ENCODE assay signal across 18 cellular contexts in the genomic region with DNA sequence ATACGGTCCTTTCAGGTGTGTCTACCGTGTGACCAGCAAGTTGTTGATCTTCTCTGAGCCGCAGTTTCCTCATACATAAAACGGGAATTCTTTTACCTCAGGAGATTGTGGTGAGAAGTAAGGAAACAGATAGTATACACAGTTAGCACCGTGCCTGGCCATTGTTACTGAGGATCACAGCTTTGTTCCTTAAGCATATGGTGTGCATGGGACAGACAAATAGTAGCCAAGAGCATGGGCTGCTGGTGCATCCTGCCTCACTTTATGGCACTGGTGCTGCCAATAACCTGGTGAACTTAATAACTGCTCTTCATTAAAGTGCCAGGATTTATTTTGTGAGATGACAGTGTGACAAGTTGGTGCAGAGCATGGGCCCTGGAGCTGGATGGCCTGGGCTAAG.
DNase-seq lines count a peak whose midpoint lies in the region; ATAC-seq, FAIRE-seq and TF ChIP-seq lines count a peak whose summit lies in the region.
"Had no signal": no experiment of that assay in that cellular context is flagged by ENCODE, and none has a peak within 500 bp of the region (broad histone marks: within the 10 kb centered on the region; RNA-seq: fewer than 3 reads in every experiment).

No MANE protein-coding gene starts in this region.

- TF ChIP-seq EP300 in HepG2 (IDR thresholded peaks at IDR 0.05; ENCODE audit: low read depth in 2 of 2, low read length in 2 of 2) = no peak
- TF ChIP-seq EP300 in HepG2 (CRISPR knock-in tag; IDR thresholded peaks at IDR 0.05; ENCODE audit: borderline replicate concordance) = no peak
- TF ChIP-seq EP300 in K562 (IDR thresholded peaks at IDR 0.05; ENCODE audit: low read length) = no peak

- BruUV-seq in HepG2 (replicated peaks; lab: Mats Ljungman, UMichigan) (no TSS peak), K562 (replicated peaks; lab: Mats Ljungman, UMichigan) (no TSS peak)

- no peaks in the 10 kb centered on the region for H3K9me1 ChIP-seq in K562 (ENCODE audit: control insufficient read depth, insufficient read depth, low read length)

- H3K4me1 ChIP-seq in HepG2 (ENCODE audit: insufficient read depth, low read length) (peaks cover 12% of the 10 kb centered on the region), right lobe of liver (no peaks in the 10 kb centered on the region), K562 (replicated peaks in 1 of 2; ENCODE audit: control insufficient read depth in 2 of 2, insufficient read depth in 2 of 2, low read length in 2 of 2) (peaks cover 0 to 29% of the 10 kb centered on the region in 2 experiments; a peak in 2 of 5 replicates), neural progenitor cell (peaks cover 6% of the 10 kb centered on the region)
- H3K4me1 ChIP-seq: HAP-1 had no signal

- H3K27ac ChIP-seq in HepG2 (ENCODE audit: extremely low read length, insufficient read depth, low read length) (no peak overlapping the region), right lobe of liver (no peak overlapping the region), K562 (ENCODE audit: extremely low read depth, low read depth, low read length) (no peak overlapping the region), neural progenitor cell (no peak overlapping the region)
- H3K27ac ChIP-seq: GM23248, PC-9 had no signal

- H3K4me3 ChIP-seq in HepG2 (replicated peaks in 1 of 3; ENCODE audit: insufficient read depth in 1 of 3, low read depth in 2 of 3, low read length in 3 of 3) (no peak overlapping the region), right lobe of liver (no peak overlapping the region), K562 (no peak overlapping the region), neural progenitor cell (no peak overlapping the region)
- H3K4me3 ChIP-seq: GM23248, HAP-1, PC-9 had no signal

- no peaks in the 10 kb centered on the region for H3K9me3 Mint-ChIP-seq in neural progenitor cell

- H3K36me3 ChIP-seq in HepG2 (replicated peaks in 1 of 2; ENCODE audit: control insufficient read depth in 1 of 2, insufficient read depth in 2 of 2, low read length in 2 of 2) = no peaks in the 10 kb centered on the region
- H3K36me3 ChIP-seq in right lobe of liver = no peaks in the 10 kb centered on the region
- H3K36me3 ChIP-seq in K562 (ENCODE audit: control insufficient read depth, insufficient read depth, low read length) = no peaks in the 10 kb centered on the region
- H3K36me3 ChIP-seq in neural progenitor cell = no peaks in the 10 kb centered on the region
- H3K36me3 ChIP-seq: HAP-1 had no signal

- H3K9ac ChIP-seq in HepG2 (ENCODE audit: insufficient read depth, low read depth, low read length) = no peak overlapping the region
- no peak overlapping the region for H3K9ac ChIP-seq in K562 (ENCODE audit: insufficient read depth in 1 of 2, low read depth in 2 of 2, low read length in 2 of 2)
- no peak overlapping the region for H3K9ac ChIP-seq in neural progenitor cell
- H3K9ac ChIP-seq: GM23248 had no signal

- DNase-seq in HepG2 (ENCODE audit: low spot score) = no peak
- no peak for DNase-seq in right lobe of liver
- DNase-seq in K562 (ENCODE audit: extremely low read depth in 1 of 4, low spot score in 3 of 4) = no peak
- no peak for DNase-seq in neural progenitor cell (ENCODE audit: low spot score)
- no peak for DNase-seq in cardiac septum (ENCODE audit: low spot score)
- no peak for DNase-seq in NCI-H2107 treated with DMSO at 0.1 percent for 48 hours (lab: John Stamatoyannopoulos, UW; ENCODE audit: unreplicated experiment)
- no peak for DNase-seq in GM10248 (ENCODE audit: extremely low spot score)
- DNase-seq: 8988T; Kasumi-1; NCI-H1092 treated with DMSO at 0.1 percent for 48 hours; NCI-H1436; NCI-H187 treated with DMSO at 0.1 percent for 48 hours; NCI-H446 treated with DMSO at 0.1 percent for 48 hours; NK-92 treated with Interleukin-12 subunit alpha and Interleukin-12 subunit beta, amount 100 ng/mL, for 24 hours; PC-9; Right ventricle myocardium superior had no signal

- H3K9me3 ChIP-seq in HepG2 (ENCODE audit: low read length) (no peaks in the 10 kb centered on the region), right lobe of liver (no peaks in the 10 kb centered on the region), K562 (replicated peaks; ENCODE audit: control insufficient read depth, insufficient read depth, low read depth, low read length) (no peaks in the 10 kb centered on the region), neural progenitor cell (ENCODE audit: low read depth) (no peaks in the 10 kb centered on the region)
- H3K9me3 ChIP-seq: HAP-1 had no signal

- WGBS in HepG2 (ENCODE audit: low lambda C conversion rate) = 0% methylated on average over 5 of the region's 5 CpGs
- 30% methylated on average over 3 of the region's 5 CpGs for WGBS in right lobe of liver (ENCODE audit: insufficient coverage, low coverage, low lambda C conversion rate, missing lambda C conversion rate)
- 22% methylated on average over 5 of the region's 5 CpGs for WGBS in K562 (ENCODE audit: insufficient coverage, low coverage, missing lambda C conversion rate)

- no peak for TF ChIP-seq POLR2A in HepG2 (IDR thresholded peaks at IDR 0.05; ENCODE audit: insufficient read depth in 1 of 2, low read depth in 2 of 2, low read length in 2 of 2)
- TF ChIP-seq POLR2A in right lobe of liver (IDR thresholded peaks at IDR 0.05) = no peak
- TF ChIP-seq POLR2A in K562 (conservative IDR thresholded peaks at IDR 0.05) = no peak

- POLR2A ChIA-PET in HepG2 (lab: Yijun Ruan, JAX) (no interaction called here), K562 (lab: Yijun Ruan, JAX) (interaction anchor here (0.6 to 2.1 kb wide), 6 partner anchors 8 to 415 kb away, joined by 3 to 5 read pairs (median 4); no protein-coding TSS in a partner anchor), GM10248 (lab: Yijun Ruan, JAX) (no interaction called here)

- intact Hi-C loops in HepG2 (cut with micrococcal nuclease; ENCODE audit: unreplicated experiment) = no loop called here
- intact Hi-C loops in right lobe of liver (cut with DNase I) = loop anchor here (10.0 kb wide), 1 partner anchor 800 kb away; no protein-coding TSS in a partner anchor
- intact Hi-C loops in K562 (cut with micrococcal nuclease) = loop anchor here (1.0 to 5.0 kb wide), 7 partner anchors 31 to 393 kb away; no protein-coding TSS in a partner anchor
- intact Hi-C loops in cardiac septum (cut with DNase I) = loop anchor here (10.0 kb wide), 1 partner anchor 390 kb away; no protein-coding TSS in a partner anchor

- ATAC-seq in HepG2 = no peak
- ATAC-seq in right lobe of liver = no peak
- no peak; the same call in 2 of the 3 replicates for ATAC-seq in K562

- H3K79me2 ChIP-seq in HepG2 (ENCODE audit: insufficient read depth, low read length) (no peaks in the 10 kb centered on the region), K562 (ENCODE audit: control insufficient read depth, insufficient read depth, low read length) (no peaks in the 10 kb centered on the region), neural progenitor cell (ENCODE audit: low read depth) (no peaks in the 10 kb centered on the region)

- in situ Hi-C loops in HepG2 (cut with HindIII; ENCODE audit: extremely low pct_ligation_motif_present, low pct_unique_long_range_greater_than_20kb) (loop anchor here (5.0 kb wide), 2 partner anchors 133 to 798 kb away; no protein-coding TSS in a partner anchor), K562 (cut with MboI) (loop anchor here (5.0 to 25.0 kb wide), 3 partner anchors 133 to 803 kb away; no protein-coding TSS in a partner anchor)

- H3K27ac Mint-ChIP-seq in neural progenitor cell = no peak overlapping the region

- TF ChIP-seq CTCF in HepG2 (CRISPR knock-in tag; IDR thresholded peaks at IDR 0.05) (no peak), right lobe of liver (IDR thresholded peaks at IDR 0.05) (no peak), K562 (IDR thresholded peaks at IDR 0.05 in 2 of 3, conservative IDR thresholded peaks at IDR 0.05 in 1 of 3; ENCODE audit: insufficient read depth in 2 of 3, low read depth in 1 of 3, low read length in 3 of 3) (no peak), neural progenitor cell (IDR thresholded peaks at IDR 0.05) (no peak), GM10248 (IDR thresholded peaks at IDR 0.05; ENCODE audit: control extremely low read depth, extremely low read depth, low read depth, missing control alignments) (no peak)

- H3K4me3 Mint-ChIP-seq in neural progenitor cell = no peak overlapping the region

- H3K27me3 ChIP-seq in HepG2 (ENCODE audit: control insufficient read depth in 1 of 2, insufficient read depth in 2 of 2, low read length in 2 of 2) = 0 out of 5 replicates have a peak, but pooled peaks cover 0 to 4% of the 10 kb centered on the region in 2 experiments
- H3K27me3 ChIP-seq in right lobe of liver = no peaks in the 10 kb centered on the region
- H3K27me3 ChIP-seq in K562 (ENCODE audit: control insufficient read depth in 2 of 2, insufficient read depth in 2 of 2, low read length in 2 of 2) = no peaks in the 10 kb centered on the region
- H3K27me3 ChIP-seq in neural progenitor cell = no peaks in the 10 kb centered on the region

- TF ChIP-seq RAD21 in HepG2 (CRISPR knock-in tag; IDR thresholded peaks at IDR 0.05) (no peak), K562 (CRISPR knock-in tag; conservative IDR thresholded peaks at IDR 0.05 in 1 of 2, IDR thresholded peaks at IDR 0.05 in 1 of 2) (no peak)

- H2AFZ ChIP-seq in HepG2 (ENCODE audit: low read length) (no peak overlapping the region), K562 (ENCODE audit: low read depth, low read length) (peak overlapping the region; percentile 90), neural progenitor cell (replicated peaks) (peak overlapping the region; percentile 87)
- H2AFZ ChIP-seq: PC-9 had no signal

- H3K4me2 ChIP-seq in HepG2 (ENCODE audit: low read depth, low read length) (0 out of 2 replicates have a peak overlapping the region, but pooled peaks have one; percentile 65), K562 (ENCODE audit: insufficient read depth, low read length) (0 out of 2 replicates have a peak overlapping the region, but pooled peaks have one; percentile 44), neural progenitor cell (no peak overlapping the region)
- H3K4me2 ChIP-seq: PC-9 had no signal

- CTCF ChIA-PET in HepG2 (lab: Yijun Ruan, JAX; ENCODE audit: low intra/inter-chr PET ratio, low total read pairs) = no interaction called here
- CTCF ChIA-PET in K562 (lab: Yijun Ruan, JAX; ENCODE audit: low intra/inter-chr PET ratio) = interaction anchor here (0.7 to 4.3 kb wide), 5 partner anchors 108 to 800 kb away, joined by 3 to 43 read pairs (median 4); no protein-coding TSS in a partner anchor
- CTCF ChIA-PET in GM10248 (lab: Yijun Ruan, JAX) = interaction anchor here (1.9 to 5.6 kb wide), 7 partner anchors 8 to 799 kb away, joined by 8 to 88 read pairs (median 10); no protein-coding TSS in a partner anchor

- H3K36me3 Mint-ChIP-seq in neural progenitor cell = no peaks in the 10 kb centered on the region

- H4K20me1 ChIP-seq in HepG2 (ENCODE audit: insufficient read depth, low read length) (no peaks in the 10 kb centered on the region), K562 (replicated peaks; ENCODE audit: control insufficient read depth, insufficient read depth, low read length) (no peaks in the 10 kb centered on the region), neural progenitor cell (ENCODE audit: low read depth) (no peaks in the 10 kb centered on the region)

- peaks cover 9% of the 10 kb centered on the region for H3K4me1 Mint-ChIP-seq in neural progenitor cell

- peaks cover 4% of the 10 kb centered on the region for H3K27me3 Mint-ChIP-seq in neural progenitor cell (ENCODE audit: insufficient read depth, low read depth)

- FAIRE-seq in HepG2 (lab: Jason Lieb, UNC) (no peak), K562 (lab: Jason Lieb, UNC) (no peak)

- no peaks in the 10 kb centered on the region for H3F3A ChIP-seq in neural progenitor cell (ENCODE audit: low read depth)

Comparison
In these comparisons a context has a peak if more than half of its experiments do, and no peak if none do; other contexts are left out.
1. Of the 241 proteins assayed by ChIP-seq in both HepG2 and K562: peak only in HepG2: none; only in K562: KLF16; in both: none; in neither: 239; mixed calls (peak in some experiments, not most) for 1.